12 cellular contexts compared by ENCODE assay signal in genomic region chr9:76351006-76351405, GRCh38.
"Had no signal": no experiment of that assay in that cellular context is flagged by ENCODE, and none has a peak within 500 bp of the region (broad histone marks: within the 10 kb centered on the region; RNA-seq: fewer than 3 reads in every experiment).

No MANE protein-coding gene starts in this region.

- H3K4me1 Mint-ChIP-seq: nephron had no signal

- H3K9me3 Mint-ChIP-seq: nephron had no signal

- DNase-seq: activated naive CD4-positive, alpha-beta T cell treated with anti-CD3 and anti-CD28 coated beads, Interleukin-2, amount 50 U/mL, for 16 hours; body of pancreas; central memory CD4-positive, alpha-beta T cell; hippocampal formation; left ventricle myocardium superior; mesenchymal stem cell; occipital lobe; stimulated activated CD4-positive, alpha-beta T cell treated with anti-CD3 and anti-CD28 coated beads, Interleukin-4, amount 100 ng/mL, for 24 hours; stomach; uterus had no signal

- ATAC-seq: activated CD4-positive, CD25-positive, alpha-beta regulatory T cell treated with anti-CD3 and anti-CD28 coated beads, Interleukin-2, amount 50 U/mL, for 24 hours; body of pancreas; left ventricle myocardium superior had no signal

- H3K4me3 Mint-ChIP-seq: nephron had no signal
